In the genomic region with DNA sequence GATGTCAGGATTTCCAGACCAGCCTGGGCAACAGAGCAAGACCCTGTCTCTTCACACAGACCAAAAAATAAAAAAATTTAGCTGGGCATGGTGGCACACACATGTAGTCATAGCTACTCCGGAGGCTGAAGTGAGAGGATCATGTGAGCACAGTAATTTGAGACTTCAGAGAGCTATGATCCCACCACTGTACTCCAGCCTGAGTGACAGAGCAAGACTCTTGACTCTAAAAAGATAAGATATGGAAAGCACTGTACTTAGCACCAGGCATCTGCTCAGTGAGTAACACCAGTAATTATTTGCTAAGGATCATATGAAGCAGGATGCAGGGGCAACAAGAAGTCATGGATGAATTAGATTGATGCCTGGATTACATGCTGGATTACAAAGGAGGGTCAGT, we compare ENCODE assay signal across 29 cellular contexts.
"Had no signal": no experiment of that assay in that cellular context is flagged by ENCODE, and none has a peak within 500 bp of the region (broad histone marks: within the 10 kb centered on the region; RNA-seq: fewer than 3 reads in every experiment).

No MANE protein-coding gene starts in this region.

- H3K27ac ChIP-seq: adrenal gland, body of pancreas, esophagus muscularis mucosa, gastroesophageal sphincter, heart right ventricle, hepatocyte, WERI-Rb-1 had no signal

- H3K36me3 ChIP-seq: adrenal gland, esophagus muscularis mucosa, gastroesophageal sphincter, heart right ventricle, WERI-Rb-1 had no signal

- H3K4me1 ChIP-seq: body of pancreas, esophagus muscularis mucosa, gastroesophageal sphincter, heart right ventricle had no signal

- H3K4me3 ChIP-seq: adrenal gland, body of pancreas, esophagus muscularis mucosa, gastroesophageal sphincter, heart right ventricle, hepatocyte had no signal

- ATAC-seq: activated CD4-positive, CD25-positive, alpha-beta regulatory T cell treated with anti-CD3 and anti-CD28 coated beads, Interleukin-2, amount 50 U/mL, for 24 hours; activated CD8-positive, alpha-beta T cell treated with anti-CD3 and anti-CD28 coated beads for 36 hours; activated naive CD8-positive, alpha-beta T cell treated with anti-CD3 and anti-CD28 coated beads, Interleukin-2, amount 50 U/mL, for 24 hours; body of pancreas; effector memory CD8-positive, alpha-beta T cell; gastroesophageal sphincter; heart right ventricle had no signal

- H3K27me3 ChIP-seq: adrenal gland, body of pancreas, gastroesophageal sphincter, hepatocyte had no signal

- DNase-seq: activated B cell treated with CpG ODN at 0.5 μM for 24 hours; activated CD4-positive, alpha-beta T cell treated with anti-CD3 and anti-CD28 coated beads for 48 hours; activated CD4-positive, alpha-beta T cell treated with anti-CD3 and anti-CD28 coated beads, Interleukin-2, amount 50 U/mL, for 1 hour; activated CD4-positive, alpha-beta T cell treated with anti-CD3 and anti-CD28 coated beads, Interleukin-2, amount 50 U/mL, for 48 hours; activated CD8-positive, alpha-beta memory T cell treated with anti-CD3 and anti-CD28 coated beads for 24 hours; activated CD8-positive, alpha-beta T cell treated with anti-CD3 and anti-CD28 coated beads for 36 hours; activated effector memory CD4-positive, alpha-beta T cell treated with anti-CD3 and anti-CD28 coated beads, Interleukin-2, amount 50 U/mL, for 16 hours; activated naive CD4-positive, alpha-beta T cell treated with anti-CD3 and anti-CD28 coated beads for 36 hours; activated naive CD8-positive, alpha-beta T cell treated with anti-CD3 and anti-CD28 coated beads for 36 hours; activated naive CD8-positive, alpha-beta T cell treated with anti-CD3 and anti-CD28 coated beads, Interleukin-2, amount 50 U/mL, for 24 hours; activated T-cell treated with anti-CD3 and anti-CD28 coated beads, Interleukin-2, amount 50 U/mL, for 48 hours; adrenal gland; amygdala; aorta; body of pancreas; caudate nucleus; cortex of kidney; dermis blood vessel endothelial cell; effector CD4-positive, alpha-beta T cell; effector memory CD8-positive, alpha-beta T cell; erythroblast; foreskin melanocyte; heart right ventricle; T1000; WERI-Rb-1 had no signal

- H3K9me3 ChIP-seq: adrenal gland, body of pancreas had no signal
